In genomic region chr17:6587310-6587709, GRCh38 we compare ENCODE assay signal across 22 cellular contexts.
"Had no signal": no experiment of that assay in that cellular context is flagged by ENCODE, and none has a peak within 500 bp of the region (broad histone marks: within the 10 kb centered on the region; RNA-seq: fewer than 3 reads in every experiment).

No MANE protein-coding gene starts in this region.

- H3K4me3 ChIP-seq: K562, SJCRH30 had no signal

- H3K4me3 Mint-ChIP-seq: IgD-negative memory B cell had no signal

- H3K9me3 ChIP-seq: SJCRH30 had no signal

- DNase-seq: MM.1S, NCI-H1092 treated with DMSO at 0.1 percent for 48 hours, NCI-H1436, NCI-H187, NCI-H2029, NCI-H2081 treated with DMSO at 0.1 percent for 48 hours, NCI-H2171, NCI-H226, NCI-H446, NCI-H510A, NCI-H524 treated with DMSO at 0.1 percent for 48 hours, NCI-H69, NCI-H774, SHP77 treated with DMSO at 0.1 percent for 48 hours, SJCRH30 had no signal

- H3K27ac Mint-ChIP-seq: IgD-negative memory B cell had no signal

- ATAC-seq: K562, Right ventricle myocardium inferior, SK-N-SH treated with all-trans-retinoic acid at 6 μM for 48 hours had no signal

- FAIRE-seq: HTR-8/SVneo, K562 had no signal

- H3K27ac ChIP-seq: HL-60, KMS-11, SJCRH30 had no signal

- H3K4me1 ChIP-seq: SJCRH30 had no signal

- H3K27me3 ChIP-seq: SJCRH30 had no signal

- H3K27me3 Mint-ChIP-seq: IgD-negative memory B cell had no signal
